ENCODE assay signal across 7 cellular contexts in genomic region chr7:157432541-157432956, GRCh38.
DNase-seq lines count a peak whose midpoint lies in the region; ATAC-seq, FAIRE-seq and TF ChIP-seq lines count a peak whose summit lies in the region.

No MANE protein-coding gene starts in this region.

- H3K36me3 Mint-ChIP-seq in neural crest cell (ENCODE audit: low read depth), result no peaks in the 10 kb centered on the region

- BruUV-seq in endothelial cell of umbilical vein (replicated peaks; lab: Mats Ljungman, UMichigan), result no TSS peak

- H3K4me1 ChIP-seq in endothelial cell of umbilical vein (ENCODE audit: control insufficient read depth, extremely low read depth, insufficient read depth, low read length), result peaks cover 2% of the 10 kb centered on the region

- no peaks in the 10 kb centered on the region for H3K27me3 Mint-ChIP-seq in neural crest cell (ENCODE audit: low read depth)

- H3K9me1 ChIP-seq in endothelial cell of umbilical vein (replicated peaks; ENCODE audit: control insufficient read depth, extremely low read depth, insufficient read depth, low read length), result no peaks in the 10 kb centered on the region

- H2AFZ ChIP-seq in endothelial cell of umbilical vein (ENCODE audit: low read depth, low read length), result peak overlapping the region; percentile 60

- FAIRE-seq in endothelial cell of umbilical vein (lab: Jason Lieb, UNC), result no peak

- dilution Hi-C loops in endothelial cell of umbilical vein (cut with MboI; ENCODE audit: extremely low pct_ligation_motif_present, low sequenced_read_pairs), result no loop called here

- H3K4me2 ChIP-seq in endothelial cell of umbilical vein (ENCODE audit: insufficient read depth, low read length), result peak overlapping the region; percentile 8

- H3K9me3 ChIP-seq in endothelial cell of umbilical vein (replicated peaks; ENCODE audit: control insufficient read depth, insufficient read depth, low read length), result no peaks in the 10 kb centered on the region

- no peaks in the 10 kb centered on the region for H4K20me1 ChIP-seq in endothelial cell of umbilical vein (replicated peaks; ENCODE audit: control insufficient read depth, extremely low read depth, insufficient read depth, low read length)

- CTCF ChIA-PET in endothelial cell of umbilical vein (lab: Charles Lee), result interaction anchor here (0.8 kb wide), 1 partner anchor 9 kb away, joined by 3 read pairs; no protein-coding TSS in a partner anchor

- peak overlapping the region; percentile 77 for H3K4me3 Mint-ChIP-seq in neural crest cell

- H3K27ac Mint-ChIP-seq in neural crest cell (ENCODE audit: unreplicated experiment), result peak overlapping the region; percentile 75

- H3K27ac ChIP-seq in endothelial cell of umbilical vein (ENCODE audit: insufficient read depth, low read depth, low read length), result no peak overlapping the region

- no peaks in the 10 kb centered on the region for H3K79me2 ChIP-seq in endothelial cell of umbilical vein (ENCODE audit: control insufficient read depth, insufficient read depth, low read length)

- H3K36me3 ChIP-seq in endothelial cell of umbilical vein (ENCODE audit: control insufficient read depth in 2 of 2, extremely low read depth in 1 of 2, insufficient read depth in 2 of 2, low read length in 2 of 2), result no peaks in the 10 kb centered on the region

- no peaks in the 10 kb centered on the region for H3K9me3 Mint-ChIP-seq in neural crest cell

- DNase-seq in DMS79 treated with DMSO at 0.1 percent for 48 hours (lab: John Stamatoyannopoulos, UW) (peak; percentile 75), Kasumi-1 (lab: John Stamatoyannopoulos, UW) (peak; percentile 52 to 59), SHP77 treated with DMSO at 0.1 percent for 48 hours (lab: John Stamatoyannopoulos, UW) (peak; percentile 44), endothelial cell of umbilical vein (ENCODE audit: low read depth, low spot score) (no peak), neural crest cell (ENCODE audit: low read depth, low spot score) (peak; percentile 46)

- TF ChIP-seq CTCF in endothelial cell of umbilical vein (IDR thresholded peaks at IDR 0.05; ENCODE audit: extremely low read depth in 1 of 2, insufficient read depth in 1 of 2, low read depth in 1 of 2, low read length in 2 of 2) (no peak), neural crest cell (conservative IDR thresholded peaks at IDR 0.05) (no peak)

- peak overlapping the region in 1 of 3 experiments; percentile 10 for H3K4me3 ChIP-seq in endothelial cell of umbilical vein (replicated peaks in 1 of 3; ENCODE audit: insufficient read depth in 1 of 3, low read depth in 1 of 3, low read length in 3 of 3)

- peaks cover 25% of the 10 kb centered on the region for H3K4me1 Mint-ChIP-seq in neural crest cell

- no peaks in the 10 kb centered on the region for H3K27me3 ChIP-seq in endothelial cell of umbilical vein (ENCODE audit: control insufficient read depth in 2 of 2, insufficient read depth in 2 of 2, low read length in 2 of 2)

- POLR2A ChIA-PET in endothelial cell of umbilical vein (lab: Charles Lee), result no interaction called here

- no peak for ATAC-seq in GM21367 (IDR thresholded peaks at IDR 0.05; ENCODE audit: unreplicated experiment)
- no peak for ATAC-seq in GM18870 (IDR thresholded peaks at IDR 0.05; ENCODE audit: unreplicated experiment)

- no peak for TF ChIP-seq POLR2A in endothelial cell of umbilical vein (IDR thresholded peaks at IDR 0.05; ENCODE audit: low read depth, low read length)

- intact Hi-C loops in endothelial cell of umbilical vein (cut with micrococcal nuclease), result loop anchor here (2.0 to 5.0 kb wide), 4 partner anchors 42 to 1215 kb away; no protein-coding TSS in a partner anchor

- no peak overlapping the region for H3K9ac ChIP-seq in endothelial cell of umbilical vein (replicated peaks; ENCODE audit: extremely low read depth, insufficient read depth, low read length)

TF ChIP-seq in endothelial cell of umbilical vein, 7 proteins besides CTCF, POLR2A, EP300 and RAD21:
- TF ChIP-seq MAX (IDR thresholded peaks at IDR 0.05; ENCODE audit: insufficient read depth, insufficient read length), result no peak
- TF ChIP-seq POLR2AphosphoS5 (IDR thresholded peaks at IDR 0.05; ENCODE audit: insufficient read depth, low read depth, low read length), result no peak
- TF ChIP-seq GATA2 (IDR thresholded peaks at IDR 0.05; ENCODE audit: insufficient read depth, insufficient read length, low read depth, low read length), result no peak
- TF ChIP-seq FOS (IDR thresholded peaks at IDR 0.05; ENCODE audit: borderline replicate concordance, insufficient read depth, low read length), result no peak
- no peak for TF ChIP-seq EZH2 (IDR thresholded peaks at IDR 0.05; ENCODE audit: borderline replicate concordance, low read depth, low read length, severe bottlenecking)
- no peak for TF ChIP-seq MYC (IDR thresholded peaks at IDR 0.05; ENCODE audit: low read depth, low read length)
- no peak for TF ChIP-seq JUN (IDR thresholded peaks at IDR 0.05; ENCODE audit: borderline replicate concordance, insufficient read depth, insufficient read length, low read depth)
